In the genomic region with DNA sequence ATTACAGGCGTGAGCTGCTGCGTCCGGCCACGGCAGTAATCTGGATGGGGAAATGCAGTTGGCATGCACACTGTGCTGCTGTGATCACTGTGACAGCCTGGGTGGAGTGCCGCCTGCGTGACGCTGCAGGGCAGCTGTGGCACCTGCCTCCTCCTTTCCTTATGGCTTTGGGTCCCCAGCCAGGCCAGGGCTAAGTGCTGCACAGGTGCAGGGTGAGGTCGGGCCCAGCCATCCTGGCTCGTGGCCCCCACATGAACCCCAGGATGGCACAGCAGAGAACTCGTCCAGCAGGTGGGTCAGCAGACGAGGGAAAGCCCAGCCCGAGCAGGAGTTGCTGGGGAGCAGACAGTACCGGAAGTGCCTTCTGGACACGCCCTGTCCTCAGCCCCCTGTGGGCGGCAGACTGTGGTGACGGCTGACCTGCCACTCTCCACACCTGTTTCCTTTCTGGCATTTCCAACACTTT, we compare ENCODE assay signal across 12 cellular contexts. TPM values are rescaled to one million over a fixed set of nuclear protein-coding genes. Genes with fewer than 3 reads are reported as not detected.
DNase-seq lines count a peak whose midpoint lies in the region; ATAC-seq, FAIRE-seq and TF ChIP-seq lines count a peak whose summit lies in the region.
"Had no signal": no experiment of that assay in that cellular context is flagged by ENCODE, and none has a peak within 500 bp of the region (broad histone marks: within the 10 kb centered on the region; RNA-seq: fewer than 3 reads in every experiment).

No MANE protein-coding gene starts in this region.

- CTCF ChIA-PET in PC-9 (lab: Charles Lee): interaction anchor here (0.7 to 3.1 kb wide), 6 partner anchors 16 to 242 kb away, joined by 3 to 12 read pairs (median 6); partner anchors contain the start of gene RHOB
- CTCF ChIA-PET in activated CD4-positive, alpha-beta T cell treated with anti-CD3 and anti-CD28 coated beads, Interleukin-2, amount 10 ng/mL, durations not matched to agents 7 days and 5 days (lab: Charles Lee): interaction anchor here (0.5 to 2.1 kb wide), 10 partner anchors 8 to 222 kb away, joined by 3 to 11 read pairs (median 4); partner anchors contain the start of gene HS1BP3

- no peaks in the 10 kb centered on the region for H3K9me3 ChIP-seq in PC-9 (ENCODE audit: insufficient read depth, low read depth)
- no peaks in the 10 kb centered on the region for H3K9me3 ChIP-seq in skeletal muscle satellite cell (replicated peaks; ENCODE audit: low read length)

- no peaks in the 10 kb centered on the region for H4K20me1 ChIP-seq in PC-9 (ENCODE audit: insufficient read depth)

- no peak overlapping the region for H3K27ac Mint-ChIP-seq in activated CD4-positive, alpha-beta T cell treated with anti-CD3 and anti-CD28 coated beads, Interleukin-2, amount 10 ng/mL, durations not matched to agents 7 days and 5 days
- H3K27ac Mint-ChIP-seq: neural progenitor cell had no signal

- H3K4me3 ChIP-seq in PC-9 (peak overlapping the region; percentile 11; the same call in 1 of the 2 replicates), skeletal muscle satellite cell (ENCODE audit: low read length) (no peak overlapping the region)
- H3K4me3 ChIP-seq: neural progenitor cell had no signal

- H3K4me1 ChIP-seq in PC-9 (replicated peaks; ENCODE audit: insufficient read depth): peaks cover 37% of the 10 kb centered on the region
- peaks cover 22% of the 10 kb centered on the region for H3K4me1 ChIP-seq in skeletal muscle satellite cell (ENCODE audit: control insufficient read depth, insufficient read depth, low read length)

- no peaks in the 10 kb centered on the region for H3K4me1 Mint-ChIP-seq in activated CD4-positive, alpha-beta T cell treated with anti-CD3 and anti-CD28 coated beads, Interleukin-2, amount 10 ng/mL, durations not matched to agents 7 days and 5 days

- no peaks in the 10 kb centered on the region for H3K27me3 ChIP-seq in PC-9 (ENCODE audit: insufficient read depth, low read depth)
- no peaks in the 10 kb centered on the region for H3K27me3 ChIP-seq in skeletal muscle satellite cell (ENCODE audit: control insufficient read depth, insufficient read depth, low read length)
- H3K27me3 ChIP-seq: neural progenitor cell had no signal

- peak; percentile 9 for FAIRE-seq in GM18507 (lab: Jason Lieb, UNC)
- FAIRE-seq: G401.6 had no signal

- peak overlapping the region; percentile 30 for H3K9ac ChIP-seq in skeletal muscle satellite cell (ENCODE audit: low read depth, low read length)
- H3K9ac ChIP-seq: neural progenitor cell had no signal

- H3K36me3 Mint-ChIP-seq in activated CD4-positive, alpha-beta T cell treated with anti-CD3 and anti-CD28 coated beads, Interleukin-2, amount 10 ng/mL, durations not matched to agents 7 days and 5 days (ENCODE audit: low read depth): no peaks in the 10 kb centered on the region
- H3K36me3 Mint-ChIP-seq: neural progenitor cell had no signal

- H3K9me2 ChIP-seq in PC-9 (ENCODE audit: insufficient read depth): no peaks in the 10 kb centered on the region

- peak overlapping the region; percentile 68 for H3K27ac ChIP-seq in PC-9
- H3K27ac ChIP-seq: neural progenitor cell had no signal

- H3K9me3 Mint-ChIP-seq in activated CD4-positive, alpha-beta T cell treated with anti-CD3 and anti-CD28 coated beads, Interleukin-2, amount 10 ng/mL, durations not matched to agents 7 days and 5 days: no peaks in the 10 kb centered on the region
- H3K9me3 Mint-ChIP-seq: neural progenitor cell had no signal

- intact Hi-C loops in PC-9 (cut with micrococcal nuclease; ENCODE audit: unreplicated experiment) (loop anchor here (1.0 kb wide), 6 partner anchors 16 to 187 kb away; partner anchors contain the start of gene RHOB), left ventricle myocardium superior (cut with micrococcal nuclease) (no loop called here)

- no peak for DNase-seq in GM18507 (ENCODE audit: extremely low spot score, insufficient read length, low read depth)
- peak; percentile 85 to 92 for DNase-seq in PC-9
- DNase-seq in left ventricle myocardium superior: peak; percentile 59
- no peak for DNase-seq in cerebellar cortex (ENCODE audit: low spot score)
- no peak for DNase-seq in activated CD4-positive, alpha-beta T cell treated with anti-CD3 and anti-CD28 coated beads, Interleukin-2, amount 10 ng/mL, durations not matched to agents 7 days and 5 days
- no peak for DNase-seq in activated CD4-positive, CD25-positive, alpha-beta regulatory T cell (lab: John Stamatoyannopoulos, UW)
- DNase-seq in OCI-M2 (lab: John Stamatoyannopoulos, UW; ENCODE audit: unreplicated experiment): no peak
- DNase-seq: cortex of kidney, NCI-H1105 treated with DMSO at 0.1 percent for 48 hours had no signal

- H3F3A ChIP-seq in PC-9 (ENCODE audit: insufficient read depth, low read depth): peaks cover 29% of the 10 kb centered on the region

- H3K79me2 ChIP-seq in PC-9 (ENCODE audit: low read depth): no peaks in the 10 kb centered on the region

- no peaks in the 10 kb centered on the region for H3K27me3 Mint-ChIP-seq in activated CD4-positive, alpha-beta T cell treated with anti-CD3 and anti-CD28 coated beads, Interleukin-2, amount 10 ng/mL, durations not matched to agents 7 days and 5 days

- peak overlapping the region; percentile 46; the same call in 1 of the 2 replicates for H2AFZ ChIP-seq in PC-9
- H2AFZ ChIP-seq: neural progenitor cell had no signal

- POLR2A ChIA-PET in PC-9 (lab: Charles Lee; ENCODE audit: unreplicated experiment): interaction anchor here (0.6 to 2.4 kb wide), 3 partner anchors 187 to 222 kb away, joined by 3 to 52 read pairs (median 3); partner anchors contain the start of gene RHOB
- POLR2A ChIA-PET in activated CD4-positive, alpha-beta T cell treated with anti-CD3 and anti-CD28 coated beads, Interleukin-2, amount 10 ng/mL, durations not matched to agents 7 days and 5 days (lab: Charles Lee): no interaction called here

- H3K36me3 ChIP-seq in PC-9 (ENCODE audit: low read depth) (no peaks in the 10 kb centered on the region), skeletal muscle satellite cell (ENCODE audit: insufficient read depth, low read length) (no peaks in the 10 kb centered on the region)
- H3K36me3 ChIP-seq: neural progenitor cell had no signal

- H3K4me2 ChIP-seq in PC-9 (peak overlapping the region; percentile 70), skeletal muscle satellite cell (ENCODE audit: low read length) (peak overlapping the region; percentile 36)
- H3K4me2 ChIP-seq: neural progenitor cell had no signal

- TF ChIP-seq CTCF in PC-9 (conservative IDR thresholded peaks at IDR 0.05): peak; percentile 33; the same call in 1 of the 2 replicates

- no TSS peak for BruUV-seq in PC-9 (replicated peaks; lab: Mats Ljungman, UMichigan)

- no peak overlapping the region for H3K4me3 Mint-ChIP-seq in activated CD4-positive, alpha-beta T cell treated with anti-CD3 and anti-CD28 coated beads, Interleukin-2, amount 10 ng/mL, durations not matched to agents 7 days and 5 days
- H3K4me3 Mint-ChIP-seq: neural progenitor cell had no signal

- ATAC-seq in left ventricle myocardium superior: peak; percentile 7

RNA-seq across cellular contexts. Expression of gene HS1BP3, which starts 17.1 kb away (rescaled TPM):
- total RNA-seq in PC-9 (2021) (16.2 and 18.0 TPM in 2 replicates), left ventricle myocardium superior (20.2 TPM)
- 18.1 and 34.2 TPM in 2 replicates for total RNA-seq in skeletal muscle satellite cell (2012; rRNA removed)
- total RNA-seq in activated CD4-positive, alpha-beta T cell treated with anti-CD3 and anti-CD28 coated beads, Interleukin-2, amount 10 ng/mL, durations not matched to agents 7 days and 5 days: 10 to 100 TPM; 14.1 to 14.4 TPM

RNA-seq across cellular contexts. Expression of gene GDF7, which starts 33.1 kb away (rescaled TPM):
- total RNA-seq in PC-9 (2021) (0.04 TPM in 1 of 2 replicates, not detected in the other), left ventricle myocardium superior (0.32 TPM)
- under 0.01 TPM in 1 of 2 replicates, not detected in the other for total RNA-seq in skeletal muscle satellite cell (2012; rRNA removed)
- total RNA-seq in activated CD4-positive, alpha-beta T cell treated with anti-CD3 and anti-CD28 coated beads, Interleukin-2, amount 10 ng/mL, durations not matched to agents 7 days and 5 days: not detected

Comparison
In these comparisons a context has a peak if more than half of its experiments do, and no peak if none do; other contexts are left out.
1. DNase-seq: peak in PC-9 (2 of 2) and left ventricle myocardium superior (single experiment); none in GM18507 (single experiment), cerebellar cortex (single experiment), activated CD4-positive, alpha-beta T cell treated with anti-CD3 and anti-CD28 coated beads, Interleukin-2, amount 10 ng/mL, durations not matched to agents 7 days and 5 days (single experiment), activated CD4-positive, CD25-positive, alpha-beta regulatory T cell (0 of 4) and OCI-M2 (single experiment).